25 cellular contexts compared by ENCODE assay signal in the genomic region with DNA sequence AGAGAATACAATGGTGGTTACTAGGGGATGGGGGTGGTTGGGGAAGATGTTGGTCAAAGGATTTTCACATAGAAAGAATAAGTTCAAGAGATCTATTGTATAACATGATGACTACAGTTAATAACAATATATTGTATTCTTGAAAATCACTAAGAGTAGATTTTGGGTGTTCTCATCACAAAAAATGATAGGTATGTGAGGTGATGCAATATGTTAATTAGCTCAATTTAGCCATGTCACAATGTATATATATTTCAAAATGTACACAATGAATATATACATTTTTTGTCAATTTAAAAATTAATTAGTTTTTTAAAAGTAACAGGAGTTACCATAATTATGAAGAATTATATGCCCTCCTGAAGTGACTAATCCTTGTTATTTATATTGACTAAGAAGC. TPM values are rescaled to one million over a fixed set of nuclear protein-coding genes. Genes with fewer than 3 reads are reported as not detected.
DNase-seq lines count a peak whose midpoint lies in the region; ATAC-seq, FAIRE-seq and TF ChIP-seq lines count a peak whose summit lies in the region.
"Had no signal": no experiment of that assay in that cellular context is flagged by ENCODE, and none has a peak within 500 bp of the region (broad histone marks: within the 10 kb centered on the region; RNA-seq: fewer than 3 reads in every experiment).

No MANE protein-coding gene starts in this region.

- H2BK15ac ChIP-seq in IMR-90 (ENCODE audit: low read depth, low read length), result no peak overlapping the region

- dilution Hi-C loops in IMR-90 (cut with HindIII; ENCODE audit: low sequenced_read_pairs, unreplicated experiment), result no loop called here

- no peak overlapping the region for H3K18ac ChIP-seq in IMR-90 (ENCODE audit: low read depth, low read length)

- H3K23ac ChIP-seq in IMR-90 (ENCODE audit: low read depth, low read length), result no peak overlapping the region

- no peak for TF ChIP-seq EP300 in K562 (IDR thresholded peaks at IDR 0.05; ENCODE audit: low read length)

- intact Hi-C loops in IMR-90 (cut with micrococcal nuclease) (no loop called here), K562 (cut with micrococcal nuclease) (no loop called here), pancreas (cut with DNase I) (no loop called here)

- no peak overlapping the region for H2AK9ac ChIP-seq in IMR-90 (replicated peaks; ENCODE audit: low read depth, low read length, poor library complexity)

- H4K91ac ChIP-seq in IMR-90 (ENCODE audit: insufficient read depth, low read depth, low read length), result no peak overlapping the region

- H2BK120ac ChIP-seq in IMR-90 (ENCODE audit: low read depth, low read length), result no peak overlapping the region

- H3K36me3 ChIP-seq in IMR-90 (ENCODE audit: control insufficient read depth, insufficient read depth, low read length) (peaks cover 15% of the 10 kb centered on the region), K562 (ENCODE audit: control insufficient read depth, insufficient read depth, low read length) (no peaks in the 10 kb centered on the region; the same call in 2 of the 3 replicates), pancreas (peaks cover 0 to 17% (median 0%) of the 10 kb centered on the region in 3 donors)
- H3K36me3 ChIP-seq: HAP-1 had no signal

- ATAC-seq in IMR-90 (ENCODE audit: low read depth) (no peak), K562 (no peak), pancreas (no peak), GM21528 (IDR thresholded peaks at IDR 0.05; ENCODE audit: low FRiP score, unreplicated experiment) (no peak)
- ATAC-seq: A549, GM12878, GM23338 had no signal

- H3K4ac ChIP-seq in IMR-90 (ENCODE audit: low read depth, low read length), result no peak overlapping the region

- H3K9ac ChIP-seq in IMR-90 (ENCODE audit: low read depth, low read length) (no peak overlapping the region), K562 (ENCODE audit: insufficient read depth in 1 of 2, low read depth in 2 of 2, low read length in 2 of 2) (no peak overlapping the region)
- H3K9ac ChIP-seq: BLaER1 treated with 17β-estradiol and CSF1 and Interleukin-3, amounts not matched to agents 10 nM and 100 nM had no signal

- no peak overlapping the region for H4K5ac ChIP-seq in IMR-90 (ENCODE audit: low read depth, low read length)

- no peak for TF ChIP-seq CTCF in IMR-90 (conservative IDR thresholded peaks at IDR 0.05; ENCODE audit: low read depth, low read length)
- no peak for TF ChIP-seq CTCF in K562 (IDR thresholded peaks at IDR 0.05 in 2 of 3, conservative IDR thresholded peaks at IDR 0.05 in 1 of 3; ENCODE audit: insufficient read depth in 2 of 3, low read depth in 1 of 3, low read length in 3 of 3)
- TF ChIP-seq CTCF in epithelial cell of esophagus (IDR thresholded peaks at IDR 0.05; ENCODE audit: insufficient read depth, low read depth, low read length, missing control alignments), result no peak
- TF ChIP-seq CTCF in pancreas (IDR thresholded peaks at IDR 0.05), result no peak

- H2BK5ac ChIP-seq in IMR-90 (ENCODE audit: low read depth, low read length, poor library complexity, severe bottlenecking), result no peak overlapping the region

- peaks cover 12 to 18% of the 10 kb centered on the region in 2 experiments for H3K79me1 ChIP-seq in IMR-90 (ENCODE audit: low read depth in 1 of 2, low read length in 2 of 2)

- H3K9me1 ChIP-seq in IMR-90 (ENCODE audit: insufficient read depth, low read length), result peaks cover 5% of the 10 kb centered on the region; the same call in 1 of the 2 replicates
- no peaks in the 10 kb centered on the region for H3K9me1 ChIP-seq in K562 (ENCODE audit: control insufficient read depth, insufficient read depth, low read length)

- no peak overlapping the region for H4K8ac ChIP-seq in IMR-90 (ENCODE audit: low read depth in 2 of 2, low read length in 2 of 2)

- H2BK20ac ChIP-seq in IMR-90 (ENCODE audit: low read depth, low read length), result no peak overlapping the region

- H2AK5ac ChIP-seq in IMR-90 (ENCODE audit: low read depth, low read length), result no peak overlapping the region

- TF ChIP-seq POLR2A in IMR-90 (IDR thresholded peaks at IDR 0.05; ENCODE audit: low read depth, low read length) (no peak), K562 (conservative IDR thresholded peaks at IDR 0.05) (no peak)

- H3K27ac ChIP-seq in IMR-90 (ENCODE audit: insufficient read depth, low read length) (no peak overlapping the region), K562 (ENCODE audit: extremely low read depth, low read depth, low read length) (no peak overlapping the region), pancreas (no peak overlapping the region)
- H3K27ac ChIP-seq: A549; BLaER1 treated with 17β-estradiol and CSF1 and Interleukin-3, amounts not matched to agents 10 nM and 100 nM had no signal

- H2AFZ ChIP-seq in IMR-90 (replicated peaks; ENCODE audit: low read length, poor library complexity) (no peak overlapping the region), K562 (ENCODE audit: low read depth, low read length) (no peak overlapping the region)
- H2AFZ ChIP-seq: GM23338 had no signal

- no peak overlapping the region for H3K4me2 ChIP-seq in IMR-90 (ENCODE audit: low read depth, low read length)
- no peak overlapping the region for H3K4me2 ChIP-seq in K562 (ENCODE audit: insufficient read depth, low read length)
- H3K4me2 ChIP-seq: A549; BLaER1 treated with 17β-estradiol and CSF1 and Interleukin-3, amounts not matched to agents 10 nM and 100 nM; GM23338 had no signal

- H3K27me3 ChIP-seq in IMR-90 (ENCODE audit: control insufficient read depth, insufficient read depth, low read length) (no peaks in the 10 kb centered on the region), K562 (ENCODE audit: control insufficient read depth in 2 of 2, insufficient read depth in 2 of 2, low read length in 2 of 2) (no peaks in the 10 kb centered on the region), pancreas (no peaks in the 10 kb centered on the region)
- H3K27me3 ChIP-seq: BE2C; BLaER1 treated with 17β-estradiol and CSF1 and Interleukin-3, amounts not matched to agents 10 nM and 100 nM had no signal

- H4K20me1 ChIP-seq in IMR-90 (ENCODE audit: insufficient read depth, low read length) (no peaks in the 10 kb centered on the region), K562 (replicated peaks; ENCODE audit: control insufficient read depth, insufficient read depth, low read length) (no peaks in the 10 kb centered on the region)
- H4K20me1 ChIP-seq: BLaER1 treated with 17β-estradiol and CSF1 and Interleukin-3, amounts not matched to agents 10 nM and 100 nM had no signal

- no peak overlapping the region for H3K14ac ChIP-seq in IMR-90 (replicated peaks; ENCODE audit: low read depth, low read length)

- TF ChIP-seq RAD21 in IMR-90 (IDR thresholded peaks at IDR 0.05; ENCODE audit: low read length) (no peak), K562 (CRISPR knock-in tag; conservative IDR thresholded peaks at IDR 0.05 in 1 of 2, IDR thresholded peaks at IDR 0.05 in 1 of 2) (no peak)

- CTCF ChIA-PET in IMR-90 (lab: Yijun Ruan, JAX), result interaction anchor here (1.2 kb wide), 1 partner anchor 16 kb away, joined by 3 read pairs; no protein-coding TSS in a partner anchor
- CTCF ChIA-PET in K562 (lab: Yijun Ruan, JAX; ENCODE audit: low intra/inter-chr PET ratio), result no interaction called here

- H3K4me1 ChIP-seq in IMR-90 (ENCODE audit: control insufficient read depth, insufficient read depth, low read length) (no peaks in the 10 kb centered on the region; the same call in 1 of the 2 replicates), K562 (replicated peaks in 1 of 2; ENCODE audit: control insufficient read depth in 2 of 2, insufficient read depth in 2 of 2, low read length in 2 of 2) (no peaks in the 10 kb centered on the region; a peak in 1 of 5 replicates), pancreas (peaks cover 0 to 5% (median 0%) of the 10 kb centered on the region in 3 donors)
- H3K4me1 ChIP-seq: A549; BE2C; BLaER1 treated with 17β-estradiol and CSF1 and Interleukin-3, amounts not matched to agents 10 nM and 100 nM; HAP-1 had no signal

- H3K9me3 ChIP-seq in IMR-90 (ENCODE audit: control insufficient read depth, insufficient read depth, low read length) (no peaks in the 10 kb centered on the region), K562 (replicated peaks; ENCODE audit: control insufficient read depth, insufficient read depth, low read depth, low read length) (no peaks in the 10 kb centered on the region), pancreas (no peaks in the 10 kb centered on the region)
- H3K9me3 ChIP-seq: A549; BE2C; BLaER1 treated with 17β-estradiol and CSF1 and Interleukin-3, amounts not matched to agents 10 nM and 100 nM; HAP-1 had no signal

- in situ Hi-C loops in IMR-90 (cut with MboI; ENCODE audit: low sequenced_read_pairs), result no loop called here
- in situ Hi-C loops in K562 (cut with MboI), result no loop called here

- H3K56ac ChIP-seq in IMR-90 (ENCODE audit: extremely low read depth, insufficient read depth, low read length), result no peak overlapping the region

- H3K4me3 ChIP-seq in IMR-90 (ENCODE audit: insufficient read depth, low read depth, low read length) (no peak overlapping the region), K562 (no peak overlapping the region), epithelial cell of esophagus (ENCODE audit: low read length) (no peak overlapping the region), pancreas (no peak overlapping the region)
- H3K4me3 ChIP-seq: A549; BLaER1 treated with 17β-estradiol and CSF1 and Interleukin-3, amounts not matched to agents 10 nM and 100 nM; GM12878; GM23338; HAP-1 had no signal

- no peaks in the 10 kb centered on the region for H3K79me2 ChIP-seq in K562 (ENCODE audit: control insufficient read depth, insufficient read depth, low read length)

- DNase-seq in IMR-90 (no peak), K562 (ENCODE audit: extremely low read depth in 1 of 4, low spot score in 3 of 4) (no peak), epithelial cell of esophagus (ENCODE audit: low read depth) (peak; percentile 19), pancreas (no peak), NCI-H1417 treated with DMSO at 0.1 percent for 48 hours (lab: John Stamatoyannopoulos, UW) (no peak)
- DNase-seq in activated CD4-positive, alpha-beta T cell treated with anti-CD3 and anti-CD28 coated beads for 4 hours, result no peak
- DNase-seq: 8988T; ACHN; AML-193; BE2C; CD4-positive, alpha-beta T cell; CD8-positive, alpha-beta memory T cell; DMS 273 treated with DMSO at 0.1 percent for 48 hours; DMS79; EL; GDM1; HFFc6 had no signal

- FAIRE-seq in K562 (lab: Jason Lieb, UNC) (no peak), pancreas (lab: Jason Lieb, UNC) (peak; percentile 32)
- FAIRE-seq: A549, D721Med, GM12878, H54 had no signal

- BruUV-seq in IMR-90 (replicated peaks; lab: Mats Ljungman, UMichigan) (no TSS peak), K562 (replicated peaks; lab: Mats Ljungman, UMichigan) (no TSS peak)

- POLR2A ChIA-PET in IMR-90 (lab: Charles Lee; ENCODE audit: unreplicated experiment), result no interaction called here
- POLR2A ChIA-PET in K562 (lab: Yijun Ruan, JAX), result interaction anchor here (0.6 to 0.8 kb wide), 2 partner anchors 8 to 62 kb away, joined by 3 read pairs; no protein-coding TSS in a partner anchor

RNA-seq across cellular contexts. Expression of a gene that starts 22.3 kb away (rescaled TPM):
- 25.6 and 33.5 TPM in 2 replicates for total RNA-seq in IMR-90 (2012; rRNA removed)
- polyA plus RNA-seq in IMR-90 (2012; rRNA removed), result 17.2 and 18.3 TPM in 2 replicates
- 7.6 and 9.3 TPM in 2 replicates for polyA plus RNA-seq in IMR-90 (2012; cell fraction: cytosol; rRNA removed)
- polyA plus RNA-seq in IMR-90 (2012; cell fraction: nucleus; rRNA removed; ENCODE audit: low replicate concordance), result 60.3 and 87.5 TPM in 2 replicates
- total RNA-seq in K562 (2011; cell fraction: chromatin; rRNA removed; ENCODE audit: low replicate concordance), result 12.9 and 15.4 TPM in 2 replicates
- 7.0 and 9.7 TPM in 2 replicates for total RNA-seq in K562 (2011; cell fraction: nucleolus; rRNA removed)
- 6.6 and 9.9 TPM in 2 replicates for total RNA-seq in K562 (2011; cell fraction: nucleoplasm; rRNA removed)
- 4.4 TPM in 2 replicates for total RNA-seq in K562 (2014; rRNA removed)
- 4.9 and 5.2 TPM in 2 replicates for total RNA-seq in K562 (2014; rRNA removed; fragmentation: Illumina TruSeq; extraction: Trizol)
- 3.8 and 5.7 TPM in 2 replicates for total RNA-seq in K562 (2015; rRNA removed; fragmentation: Illumina TruSeq; extraction: Trizol)
- 3.7 and 5.1 TPM in 2 replicates for total RNA-seq in K562 (2021)
- polyA plus RNA-seq in K562 (2011; rRNA removed), result 6.5 and 7.1 TPM in 2 replicates
- polyA plus RNA-seq in K562 (2011; cell fraction: cytosol; rRNA removed), result 6.0 and 6.3 TPM in 2 replicates
- polyA plus RNA-seq in K562 (2011; cell fraction: nucleus; rRNA removed), result 21.9 and 28.6 TPM in 2 replicates
- 3.4 and 5.5 TPM in 2 replicates for polyA plus RNA-seq in K562 (2012)
- polyA plus RNA-seq in K562 (2014; fragmentation: Illumina TruSeq; extraction: Trizol), result 4.1 and 5.1 TPM in 2 replicates
- 1 to 10 TPM; 1.1 to 3.5 TPM for polyA plus RNA-seq in K562 (2014; fragmentation: Nextera tagmentation; extraction: Ambion mirVana)
- polyA plus RNA-seq in K562 (2014; rRNA removed), result 3.3 and 3.4 TPM in 2 replicates
- 9.4 and 10.3 TPM in 2 replicates for polyA minus RNA-seq in K562 (2011; rRNA and poly(A)+ RNA removed)
- polyA minus RNA-seq in K562 (2011; cell fraction: cytosol; rRNA and poly(A)+ RNA removed), result 1.6 and 3.1 TPM in 2 replicates
- polyA minus RNA-seq in K562 (2011; cell fraction: nucleus; rRNA and poly(A)+ RNA removed), result 8.2 and 10.1 TPM in 2 replicates
- 1 to 10 TPM; 6.0 to 8.9 (median 6.5) TPM for total RNA-seq in pancreas
- 10 to 100 TPM; 21.6 to 29.2 TPM for polyA plus RNA-seq in pancreas
